In genomic region chr10:91797077-91797690, GRCh38 we compare ENCODE assay signal across 8 cellular contexts. TPM values are rescaled to one million over a fixed set of nuclear protein-coding genes. Genes with fewer than 3 reads are reported as not detected.
A peak's percentile ranks its signal among the peaks of the same experiment; 100 is the strongest.
DNase-seq lines count a peak whose midpoint lies in the region; ATAC-seq and TF ChIP-seq lines count a peak whose summit lies in the region.

No MANE protein-coding gene starts in this region.

- H3K4me3 ChIP-seq in GM06990 (replicated peaks; ENCODE audit: low read depth, low read length), result peak overlapping the region; percentile 7
- H3K4me3 ChIP-seq in Panc1 (ENCODE audit: low read depth in 2 of 2, low read length in 2 of 2), result peak overlapping the region; percentile 96 to 97
- peak overlapping the region in 1 of 2 donors; percentile 98 for H3K4me3 ChIP-seq in esophagus (ENCODE audit: low read depth in 1 of 2, low read length in 2 of 2)
- H3K4me3 ChIP-seq in trophoblast cell (ENCODE audit: low read depth, low read length), result no peak overlapping the region

- H3K27me3 ChIP-seq in GM06990 (replicated peaks; ENCODE audit: control insufficient read depth, insufficient read depth, low read length), result no peaks in the 10 kb centered on the region
- H3K27me3 ChIP-seq in Panc1 (ENCODE audit: control insufficient read depth, insufficient read depth, low read length), result no peaks in the 10 kb centered on the region
- no peaks in the 10 kb centered on the region for H3K27me3 ChIP-seq in esophagus (ENCODE audit: control insufficient read depth in 1 of 2, insufficient read depth in 2 of 2, low read length in 2 of 2)
- no peaks in the 10 kb centered on the region for H3K27me3 ChIP-seq in trophoblast cell (ENCODE audit: insufficient read depth, low read length)

- peak overlapping the region; percentile 47 for H4K8ac ChIP-seq in trophoblast cell (ENCODE audit: low read depth, low read length)

- in situ Hi-C loops in Panc1 (cut with HindIII; ENCODE audit: low pct_unique_long_range_greater_than_20kb, low sequenced_read_pairs), result no loop called here

- no peak overlapping the region for H2AFZ ChIP-seq in trophoblast cell (ENCODE audit: insufficient read depth, low read length, poor library complexity)

- H3K79me1 ChIP-seq in trophoblast cell (ENCODE audit: low read length), result peaks cover 14% of the 10 kb centered on the region

- peaks cover 12% of the 10 kb centered on the region for H3K79me2 ChIP-seq in trophoblast cell (ENCODE audit: control insufficient read depth, insufficient read depth, low read length, poor library complexity)

- CTCF ChIA-PET in Panc1 (lab: Charles Lee), result no interaction called here

- peak overlapping the region; percentile 93 for H3K4me2 ChIP-seq in trophoblast cell (ENCODE audit: low read length)

- peak overlapping the region; percentile 100 for H3K27ac ChIP-seq in Panc1 (ENCODE audit: low read length)
- H3K27ac ChIP-seq in esophagus (ENCODE audit: low read depth in 2 of 2, low read length in 1 of 2), result peak overlapping the region; percentile 62 to 91
- peak overlapping the region; percentile 53 for H3K27ac ChIP-seq in trophoblast cell (ENCODE audit: low read depth, low read length)

- no TSS peak for BruUV-seq in Panc1 (replicated peaks; lab: Mats Ljungman, UMichigan)

- no peak for TF ChIP-seq CTCF in GM06990 (IDR thresholded peaks at IDR 0.05; ENCODE audit: insufficient read depth, low read length, poor library complexity, severe bottlenecking)
- TF ChIP-seq CTCF in Panc1 (IDR thresholded peaks at IDR 0.05), result no peak

- no peak overlapping the region for H3K18ac ChIP-seq in trophoblast cell (ENCODE audit: low read length)

- H2AK5ac ChIP-seq in trophoblast cell (ENCODE audit: low read length), result no peak overlapping the region

- POLR2A ChIA-PET in Panc1 (lab: Charles Lee), result no interaction called here

- peak; percentile 5 for DNase-seq in GM06990 (ENCODE audit: extremely low read depth, insufficient read length)
- no peak for DNase-seq in Panc1 (ENCODE audit: low read depth, low spot score)
- peak; percentile 62 to 84 for DNase-seq in trophoblast cell
- no peak for DNase-seq in head of caudate nucleus
- DNase-seq in GOT3 (lab: John Stamatoyannopoulos, UW), result no peak
- DNase-seq in RPMI8226, result no peak

- H2BK5ac ChIP-seq in trophoblast cell (ENCODE audit: low read depth, low read length, poor library complexity), result no peak overlapping the region

- H3K36me3 ChIP-seq in GM06990 (ENCODE audit: control insufficient read depth, insufficient read depth, low read length) (no peaks in the 10 kb centered on the region), Panc1 (ENCODE audit: control insufficient read depth, insufficient read depth, low read length) (no peaks in the 10 kb centered on the region; the same call in none of the 2 replicates), esophagus (ENCODE audit: control insufficient read depth in 2 of 2, insufficient read depth in 2 of 2, low read length in 1 of 2) (no peaks in the 10 kb centered on the region), trophoblast cell (ENCODE audit: control insufficient read depth in 1 of 2, insufficient read depth in 2 of 2, low read length in 2 of 2) (peaks cover under 1 to 2% of the 10 kb centered on the region in 2 experiments)

- H2BK12ac ChIP-seq in trophoblast cell (ENCODE audit: low read length), result peak overlapping the region; percentile 71

- H3K4me1 ChIP-seq in Panc1 (ENCODE audit: control insufficient read depth, insufficient read depth, low read length) (peaks cover 23% of the 10 kb centered on the region), esophagus (ENCODE audit: control insufficient read depth in 2 of 2, insufficient read depth in 2 of 2, low read length in 1 of 2) (no peaks in the 10 kb centered on the region), trophoblast cell (ENCODE audit: control insufficient read depth in 1 of 2, insufficient read depth in 2 of 2, low read length in 2 of 2) (peaks cover 0 to 10% of the 10 kb centered on the region in 2 experiments)

- no peak overlapping the region for H3K14ac ChIP-seq in trophoblast cell (ENCODE audit: low read length)

- H3K4ac ChIP-seq in trophoblast cell (ENCODE audit: low read depth, low read length), result no peak overlapping the region

- no peak overlapping the region for H3K9ac ChIP-seq in trophoblast cell (ENCODE audit: low read length)

- WGBS in esophagus, 2 donors, result 35 to 38% methylated on average over 3 of the region's 3 CpGs
- no CpG with 5 or more reads among the region's 3 CpGs for WGBS in trophoblast cell (ENCODE audit: extremely low coverage, insufficient coverage, insufficient read length)

- no peak overlapping the region for H3K23ac ChIP-seq in trophoblast cell (ENCODE audit: low read length)

- H4K91ac ChIP-seq in trophoblast cell (ENCODE audit: low read depth, low read length), result peak overlapping the region; percentile 47

- ATAC-seq in Panc1 (no peak), GM19324 (IDR thresholded peaks at IDR 0.05; ENCODE audit: low FRiP score, unreplicated experiment) (no peak)

- H4K12ac ChIP-seq in trophoblast cell (ENCODE audit: low read depth, low read length), result no peak overlapping the region

- H2BK120ac ChIP-seq in trophoblast cell (ENCODE audit: insufficient read depth, low read length, poor library complexity), result peak overlapping the region; percentile 63

- H3K9me3 ChIP-seq in Panc1 (ENCODE audit: control insufficient read depth, insufficient read depth, low read depth, low read length), result no peaks in the 10 kb centered on the region
- no peaks in the 10 kb centered on the region for H3K9me3 ChIP-seq in esophagus (ENCODE audit: control insufficient read depth in 2 of 2, insufficient read depth in 1 of 2, low read depth in 1 of 2, low read length in 1 of 2)
- H3K9me3 ChIP-seq in trophoblast cell (ENCODE audit: insufficient read depth, low read depth, low read length), result no peaks in the 10 kb centered on the region

- intact Hi-C loops in Panc1 (cut with micrococcal nuclease; ENCODE audit: unreplicated experiment) (no loop called here), head of caudate nucleus (cut with DNase I) (loop anchor here (5.0 to 10.0 kb wide), 3 partner anchors 110 to 162 kb away; partner anchors contain the start of genes BTAF1, FGFBP3 and PPP1R3C)

RNA-seq across cellular contexts. Expression of gene TNKS2, which starts 1.0 kb away (rescaled TPM):
- 46.2 TPM for total RNA-seq in Panc1 (2021; ENCODE audit: unreplicated experiment)
- 22.3 TPM for polyA plus RNA-seq in Panc1 (2012; ENCODE audit: insufficient read length)
- polyA plus RNA-seq in esophagus, result 10 to 100 TPM; 10.9 to 13.0 TPM
- 28.1 and 29.3 TPM in 2 replicates for polyA plus RNA-seq in trophoblast cell (2013)

Comparison
In these comparisons a context has a peak if more than half of its experiments do, and no peak if none do; other contexts are left out.
1. DNase-seq: peak in GM06990 (single experiment) and trophoblast cell (2 of 2); none in Panc1 (single experiment), head of caudate nucleus (0 of 42), GOT3 (single experiment) and RPMI8226 (single experiment).
2. Peak in every context shown above with its lines, with median percentiles within 50 percentile points of each other: H3K27ac ChIP-seq.